ENCODE assay signal across 8 cellular contexts in the genomic region with DNA sequence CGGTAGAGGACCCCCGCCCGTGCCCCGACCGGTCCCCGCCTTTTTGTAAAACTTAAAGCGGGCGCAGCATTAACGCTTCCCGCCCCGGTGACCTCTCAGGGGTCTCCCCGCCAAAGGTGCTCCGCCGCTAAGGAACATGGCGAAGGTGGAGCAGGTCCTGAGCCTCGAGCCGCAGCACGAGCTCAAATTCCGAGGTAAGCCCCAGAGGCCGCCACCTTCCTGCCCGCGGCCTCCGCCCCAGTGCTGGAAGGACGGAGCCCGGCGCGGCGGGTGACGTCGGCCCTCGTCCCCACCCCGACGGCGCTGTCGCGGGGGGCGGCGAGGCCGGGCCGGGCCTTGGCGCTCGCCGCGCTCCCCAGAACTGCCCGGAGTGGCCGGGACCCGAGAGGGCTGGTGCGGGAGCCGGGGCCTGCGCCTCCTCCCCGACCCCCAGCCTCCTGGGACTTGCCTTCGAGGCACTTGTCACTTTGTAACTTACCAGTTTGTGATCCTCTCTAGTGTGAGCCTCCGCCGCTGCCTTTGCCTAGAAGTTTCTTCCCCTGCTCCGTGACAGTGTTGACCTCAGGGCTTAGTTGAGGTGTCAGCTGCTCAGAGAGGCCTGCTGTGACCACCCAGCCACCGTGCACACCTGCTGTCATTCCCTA. TPM values are rescaled to one million over a fixed set of nuclear protein-coding genes. Genes with fewer than 3 reads are reported as not detected.
DNase-seq lines count a peak whose midpoint lies in the region; ATAC-seq, FAIRE-seq and TF ChIP-seq lines count a peak whose summit lies in the region.

No MANE protein-coding gene starts in this region.

- 0% methylated on average over 27 of the region's 56 CpGs for WGBS in K562 (ENCODE audit: insufficient coverage, low coverage, missing lambda C conversion rate)

- H3K9me3 ChIP-seq in K562 (replicated peaks; ENCODE audit: control insufficient read depth, insufficient read depth, low read depth, low read length), result peaks cover 5% of the 10 kb centered on the region; the same call in 1 of the 2 replicates

- H3K4me1 ChIP-seq in K562 (replicated peaks in 1 of 2; ENCODE audit: control insufficient read depth in 2 of 2, insufficient read depth in 2 of 2, low read length in 2 of 2), result peaks cover 21 to 27% of the 10 kb centered on the region in 2 experiments

- peak overlapping the region; percentile 97 for H3K4me2 ChIP-seq in K562 (ENCODE audit: insufficient read depth, low read length)

- no peak for TF ChIP-seq EP300 in K562 (IDR thresholded peaks at IDR 0.05; ENCODE audit: low read length)

- CTCF ChIA-PET in K562 (lab: Yijun Ruan, JAX; ENCODE audit: low intra/inter-chr PET ratio), result no interaction called here

- in situ Hi-C loops in ACHN (cut with HindIII; ENCODE audit: low pct_ligation_motif_present, low pct_unique_long_range_greater_than_20kb, low sequenced_read_pairs) (no loop called here), K562 (cut with MboI) (no loop called here)

- TF ChIP-seq POLR2A in GM12892 (IDR thresholded peaks at IDR 0.05; ENCODE audit: low read depth, low read length), result peak; percentile 65; the same call in 1 of the 2 replicates
- TF ChIP-seq POLR2A in K562 (conservative IDR thresholded peaks at IDR 0.05), result peak; percentile 63; the same call in 1 of the 2 replicates

- H2AFZ ChIP-seq in K562 (ENCODE audit: low read depth, low read length), result peak overlapping the region; percentile 89

- peaks cover 54% of the 10 kb centered on the region for H3K79me2 ChIP-seq in K562 (ENCODE audit: control insufficient read depth, insufficient read depth, low read length)

- no peaks in the 10 kb centered on the region for H3K9me1 ChIP-seq in K562 (ENCODE audit: control insufficient read depth, insufficient read depth, low read length)

- no TSS peak for BruUV-seq in K562 (replicated peaks; lab: Mats Ljungman, UMichigan)

- TF ChIP-seq CTCF in K562 (IDR thresholded peaks at IDR 0.05 in 2 of 3, conservative IDR thresholded peaks at IDR 0.05 in 1 of 3; ENCODE audit: insufficient read depth in 2 of 3, low read depth in 1 of 3, low read length in 3 of 3), result no peak

- DNase-seq in ACHN (peak; percentile 40), GM12892 (ENCODE audit: insufficient read length) (peak; percentile 29), NCI-H2227 treated with DMSO at 0.1 percent for 48 hours (lab: John Stamatoyannopoulos, UW) (peak; percentile 18), K562 (ENCODE audit: extremely low read depth in 1 of 4, low spot score in 3 of 4) (peak; percentile 55 to 77 (median 66)), iris pigment epithelial cell (ENCODE audit: low read depth) (peak; percentile 43), NCI-H526 treated with DMSO at 0.1 percent for 48 hours (lab: John Stamatoyannopoulos, UW) (no peak)
- peak; percentile 39 for DNase-seq in stimulated activated CD4-positive, alpha-beta T cell treated with anti-CD3 and anti-CD28 coated beads, Interleukin-1b, Interleukin-23, amount 100 ng/mL, for 48 hours

- no peaks in the 10 kb centered on the region for H3K27me3 ChIP-seq in K562 (ENCODE audit: control insufficient read depth in 2 of 2, insufficient read depth in 2 of 2, low read length in 2 of 2)

- peak overlapping the region; percentile 67 for H3K4me3 ChIP-seq in K562

- H4K20me1 ChIP-seq in K562 (replicated peaks; ENCODE audit: control insufficient read depth, insufficient read depth, low read length), result peaks cover 19% of the 10 kb centered on the region; the same call in 1 of the 2 replicates

- H3K36me3 ChIP-seq in K562 (ENCODE audit: control insufficient read depth, insufficient read depth, low read length), result peaks cover 45% of the 10 kb centered on the region

- peak; percentile 32 for ATAC-seq in HG02840 (IDR thresholded peaks at IDR 0.05; ENCODE audit: low FRiP score, unreplicated experiment)
- peak; percentile 77 for ATAC-seq in K562

- intact Hi-C loops in K562 (cut with micrococcal nuclease), result no loop called here

- FAIRE-seq in GM12892 (lab: Jason Lieb, UNC) (no peak), K562 (lab: Jason Lieb, UNC) (no peak)

- peak overlapping the region; percentile 91 to 99 for H3K9ac ChIP-seq in K562 (ENCODE audit: insufficient read depth in 1 of 2, low read depth in 2 of 2, low read length in 2 of 2)

- POLR2A ChIA-PET in K562 (lab: Yijun Ruan, JAX), result interaction anchor here (0.6 to 1.9 kb wide), 10 partner anchors 12 to 871 kb away, joined by 3 to 7 read pairs (median 4); no protein-coding TSS in a partner anchor

- H3K27ac ChIP-seq in K562 (ENCODE audit: extremely low read depth, low read depth, low read length), result peak overlapping the region; percentile 97

- no peak for TF ChIP-seq RAD21 in K562 (CRISPR knock-in tag; conservative IDR thresholded peaks at IDR 0.05 in 1 of 2, IDR thresholded peaks at IDR 0.05 in 1 of 2)

TF ChIP-seq in K562, 482 proteins besides CTCF, POLR2A, EP300 and RAD21 (continues in another document):
- no peak for TF ChIP-seq ZNF143 (CRISPR knock-in tag; IDR thresholded peaks at IDR 0.05)
- TF ChIP-seq, protein P1, sequence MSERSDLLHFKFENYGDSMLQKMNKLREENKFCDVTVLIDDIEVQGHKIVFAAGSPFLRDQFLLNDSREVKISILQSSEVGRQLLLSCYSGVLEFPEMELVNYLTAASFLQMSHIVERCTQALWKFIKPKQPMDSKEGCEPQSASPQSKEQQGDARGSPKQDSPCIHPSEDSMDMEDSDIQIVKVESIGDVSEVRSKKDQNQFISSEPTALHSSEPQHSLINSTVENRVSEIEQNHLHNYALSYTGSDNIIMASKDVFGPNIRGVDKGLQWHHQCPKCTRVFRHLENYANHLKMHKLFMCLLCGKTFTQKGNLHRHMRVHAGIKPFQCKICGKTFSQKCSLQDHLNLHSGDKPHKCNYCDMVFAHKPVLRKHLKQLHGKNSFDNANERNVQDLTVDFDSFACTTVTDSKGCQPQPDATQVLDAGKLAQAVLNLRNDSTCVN (CRISPR knock-in tag; IDR thresholded peaks at IDR 0.05), result no peak
- TF ChIP-seq, protein P2, sequence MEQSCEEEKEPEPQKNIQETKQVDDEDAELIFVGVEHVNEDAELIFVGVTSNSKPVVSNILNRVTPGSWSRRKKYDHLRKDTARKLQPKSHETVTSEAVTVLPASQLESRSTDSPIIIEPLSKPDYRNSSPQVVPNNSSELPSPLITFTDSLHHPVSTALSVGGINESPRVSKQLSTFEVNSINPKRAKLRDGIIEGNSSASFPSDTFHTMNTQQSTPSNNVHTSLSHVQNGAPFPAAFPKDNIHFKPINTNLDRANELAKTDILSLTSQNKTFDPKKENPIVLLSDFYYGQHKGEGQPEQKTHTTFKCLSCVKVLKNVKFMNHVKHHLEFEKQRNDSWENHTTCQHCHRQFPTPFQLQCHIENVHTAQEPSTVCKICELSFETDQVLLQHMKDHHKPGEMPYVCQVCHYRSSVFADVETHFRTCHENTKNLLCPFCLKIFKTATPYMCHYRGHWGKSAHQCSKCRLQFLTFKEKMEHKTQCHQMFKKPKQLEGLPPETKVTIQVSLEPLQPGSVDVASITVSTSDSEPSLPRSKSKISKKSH (CRISPR knock-in tag; IDR thresholded peaks at IDR 0.05), result no peak
- no peak for TF ChIP-seq SPI1 (IDR thresholded peaks at IDR 0.05; ENCODE audit: borderline replicate concordance, low read depth, low read length)
- TF ChIP-seq PCBP1 (IDR thresholded peaks at IDR 0.05; ENCODE audit: low read depth, low read length, poor library complexity, severe bottlenecking), result no peak
- no peak for TF ChIP-seq CBFA2T3 (IDR thresholded peaks at IDR 0.05)
- TF ChIP-seq HNRNPUL1 (IDR thresholded peaks at IDR 0.05; ENCODE audit: low read length), result no peak
- TF ChIP-seq, protein P3, sequence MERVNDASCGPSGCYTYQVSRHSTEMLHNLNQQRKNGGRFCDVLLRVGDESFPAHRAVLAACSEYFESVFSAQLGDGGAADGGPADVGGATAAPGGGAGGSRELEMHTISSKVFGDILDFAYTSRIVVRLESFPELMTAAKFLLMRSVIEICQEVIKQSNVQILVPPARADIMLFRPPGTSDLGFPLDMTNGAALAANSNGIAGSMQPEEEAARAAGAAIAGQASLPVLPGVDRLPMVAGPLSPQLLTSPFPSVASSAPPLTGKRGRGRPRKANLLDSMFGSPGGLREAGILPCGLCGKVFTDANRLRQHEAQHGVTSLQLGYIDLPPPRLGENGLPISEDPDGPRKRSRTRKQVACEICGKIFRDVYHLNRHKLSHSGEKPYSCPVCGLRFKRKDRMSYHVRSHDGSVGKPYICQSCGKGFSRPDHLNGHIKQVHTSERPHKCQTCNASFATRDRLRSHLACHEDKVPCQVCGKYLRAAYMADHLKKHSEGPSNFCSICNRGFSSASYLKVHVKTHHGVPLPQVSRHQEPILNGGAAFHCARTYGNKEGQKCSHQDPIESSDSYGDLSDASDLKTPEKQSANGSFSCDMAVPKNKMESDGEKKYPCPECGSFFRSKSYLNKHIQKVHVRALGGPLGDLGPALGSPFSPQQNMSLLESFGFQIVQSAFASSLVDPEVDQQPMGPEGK (CRISPR knock-in tag; IDR thresholded peaks at IDR 0.05; ENCODE audit: borderline replicate concordance), result no peak
- TF ChIP-seq ZNF274 (IDR thresholded peaks at IDR 0.05; ENCODE audit: borderline replicate concordance, low read depth, low read length), result no peak
- no peak for TF ChIP-seq CXXC5 (CRISPR knock-in tag; IDR thresholded peaks at IDR 0.05)
- no peak for TF ChIP-seq MXI1 (IDR thresholded peaks at IDR 0.05; ENCODE audit: low read depth, low read length)

RNA-seq across cellular contexts. Expression of a gene that starts 0.4 kb away (rescaled TPM):
- polyA plus RNA-seq in GM12892 (2012; ENCODE audit: missing spikeins), result 23.1 TPM
- 28.5 and 56.2 TPM in 2 replicates for total RNA-seq in K562 (2011; cell fraction: chromatin; rRNA removed; ENCODE audit: low replicate concordance)
- total RNA-seq in K562 (2011; cell fraction: nucleolus; rRNA removed), result 14.8 and 19.5 TPM in 2 replicates
- total RNA-seq in K562 (2011; cell fraction: nucleoplasm; rRNA removed), result 43.9 and 84.6 TPM in 2 replicates
- total RNA-seq in K562 (2014; rRNA removed), result 9.4 and 10.5 TPM in 2 replicates
- total RNA-seq in K562 (2014; rRNA removed; fragmentation: Illumina TruSeq; extraction: Trizol), result 27.9 and 29.5 TPM in 2 replicates
- 22.7 and 25.7 TPM in 2 replicates for total RNA-seq in K562 (2015; rRNA removed; fragmentation: Illumina TruSeq; extraction: Trizol)
- 50.7 and 50.8 TPM in 2 replicates for total RNA-seq in K562 (2021)
- polyA plus RNA-seq in K562 (2011; rRNA removed), result 22.6 and 40.3 TPM in 2 replicates
- polyA plus RNA-seq in K562 (2011; cell fraction: cytosol; rRNA removed), result 18.5 and 29.2 TPM in 2 replicates
- polyA plus RNA-seq in K562 (2011; cell fraction: nucleus; rRNA removed), result 22.9 and 26.1 TPM in 2 replicates
- polyA plus RNA-seq in K562 (2012), result 41.2 and 44.4 TPM in 2 replicates
- polyA plus RNA-seq in K562 (2014; fragmentation: Illumina TruSeq; extraction: Trizol), result 51.0 and 51.2 TPM in 2 replicates
- polyA plus RNA-seq in K562 (2014; fragmentation: Nextera tagmentation; extraction: Ambion mirVana), result 1 to 10 TPM; 3.4 to 8.4 TPM
- polyA plus RNA-seq in K562 (2014; rRNA removed), result 32.7 and 34.3 TPM in 2 replicates
- 25.1 and 32.6 TPM in 2 replicates for polyA minus RNA-seq in K562 (2011; rRNA and poly(A)+ RNA removed)
- polyA minus RNA-seq in K562 (2011; cell fraction: cytosol; rRNA and poly(A)+ RNA removed), result 23.1 and 26.0 TPM in 2 replicates
- 12.1 and 20.3 TPM in 2 replicates for polyA minus RNA-seq in K562 (2011; cell fraction: nucleus; rRNA and poly(A)+ RNA removed)
